ENCODE assay signal across 23 cellular contexts in genomic region chr22:21915624-21916308, GRCh38.
"Had no signal": no experiment of that assay in that cellular context is flagged by ENCODE, and none has a peak within 500 bp of the region (broad histone marks: within the 10 kb centered on the region; RNA-seq: fewer than 3 reads in every experiment).

No MANE protein-coding gene starts in this region.

- H3K9ac ChIP-seq: neural progenitor cell had no signal

- H3K27me3 ChIP-seq: neural progenitor cell, right atrium auricular region, sigmoid colon, stomach, tibial nerve, upper lobe of left lung, uterus had no signal

- H3K4me1 Mint-ChIP-seq: naive thymus-derived CD4-positive, alpha-beta T cell; stimulated activated effector memory CD8-positive, alpha-beta T cell treated with anti-CD3 and anti-CD28 coated beads, Interleukin-12 subunit alpha, Interleukin-12 subunit beta, amount 100 ng/mL, for 72 hours had no signal

- H3K27ac Mint-ChIP-seq: effector memory CD8-positive, alpha-beta T cell; mesothelial cell of epicardium; nephron; neural progenitor cell; stimulated activated effector memory CD8-positive, alpha-beta T cell treated with anti-CD3 and anti-CD28 coated beads, Interleukin-12 subunit alpha, Interleukin-12 subunit beta, amount 100 ng/mL, for 72 hours had no signal

- H3K4me1 ChIP-seq: prostate gland, upper lobe of left lung had no signal

- H3K27me3 Mint-ChIP-seq: effector memory CD8-positive, alpha-beta T cell; naive thymus-derived CD4-positive, alpha-beta T cell had no signal

- H3K4me3 Mint-ChIP-seq: effector memory CD8-positive, alpha-beta T cell; mesothelial cell of epicardium; naive thymus-derived CD4-positive, alpha-beta T cell; nephron; stimulated activated effector memory CD8-positive, alpha-beta T cell treated with anti-CD3 and anti-CD28 coated beads, Interleukin-12 subunit alpha, Interleukin-12 subunit beta, amount 100 ng/mL, for 72 hours had no signal

- H3K36me3 ChIP-seq: neural progenitor cell, prostate gland, thoracic aorta, uterus had no signal

- H2AFZ ChIP-seq: neural progenitor cell had no signal

- ATAC-seq: effector memory CD8-positive, alpha-beta T cell; left lobe of liver; naive thymus-derived CD4-positive, alpha-beta T cell; stimulated activated effector memory CD8-positive, alpha-beta T cell treated with anti-CD3 and anti-CD28 coated beads, Interleukin-12 subunit alpha, Interleukin-12 subunit beta, amount 100 ng/mL, for 72 hours had no signal

- H3K4me3 ChIP-seq: neural progenitor cell, prostate gland, right atrium auricular region, sigmoid colon, stomach, thoracic aorta, tibial nerve, upper lobe of left lung, uterus had no signal

- H3K36me3 Mint-ChIP-seq: naive thymus-derived CD4-positive, alpha-beta T cell; neural progenitor cell; stimulated activated effector memory CD8-positive, alpha-beta T cell treated with anti-CD3 and anti-CD28 coated beads, Interleukin-12 subunit alpha, Interleukin-12 subunit beta, amount 100 ng/mL, for 72 hours had no signal

- H3K4me2 ChIP-seq: neural progenitor cell had no signal

- H3K27ac ChIP-seq: neural progenitor cell, prostate gland, right atrium auricular region, sigmoid colon, stomach, thoracic aorta, tibial nerve, upper lobe of left lung, uterus had no signal

- H3K9me3 Mint-ChIP-seq: effector memory CD8-positive, alpha-beta T cell; mesothelial cell of epicardium; naive thymus-derived CD4-positive, alpha-beta T cell; nephron; neural progenitor cell; stimulated activated effector memory CD8-positive, alpha-beta T cell treated with anti-CD3 and anti-CD28 coated beads, Interleukin-12 subunit alpha, Interleukin-12 subunit beta, amount 100 ng/mL, for 72 hours had no signal

- DNase-seq: cortex of kidney; effector memory CD8-positive, alpha-beta T cell; hypothalamus; kidney; mesenchymal stem cell; naive thymus-derived CD4-positive, alpha-beta T cell; nucleus accumbens; sigmoid colon; stimulated activated CD4-positive, alpha-beta T cell treated with anti-CD3 and anti-CD28 coated beads, Interleukin-2, amount 100 ng/mL, for 24 hours; stimulated activated CD4-positive, alpha-beta T cell treated with anti-CD3 and anti-CD28 coated beads, Interleukin-4, amount 100 ng/mL, for 24 hours; stimulated activated naive CD4-positive, alpha-beta T cell treated with Interleukin-2 at 50 U/mL for 16 hours; stomach; upper lobe of left lung; uterus had no signal

- H3K9me3 ChIP-seq: prostate gland, right atrium auricular region, sigmoid colon, stomach, thoracic aorta, tibial nerve, upper lobe of left lung, uterus had no signal
